In genomic region chr4:169231647-169232262, GRCh38 we compare ENCODE assay signal across 24 cellular contexts. TPM values are rescaled to one million over a fixed set of nuclear protein-coding genes. Genes with fewer than 3 reads are reported as not detected.
DNase-seq lines count a peak whose midpoint lies in the region; ATAC-seq, FAIRE-seq and TF ChIP-seq lines count a peak whose summit lies in the region.
"Had no signal": no experiment of that assay in that cellular context is flagged by ENCODE, and none has a peak within 500 bp of the region (broad histone marks: within the 10 kb centered on the region; RNA-seq: fewer than 3 reads in every experiment).

No MANE protein-coding gene starts in this region.

- ATAC-seq in WTC11 (no peak), GM21717 (IDR thresholded peaks at IDR 0.05; ENCODE audit: unreplicated experiment) (no peak)
- ATAC-seq: activated CD4-positive, CD25-positive, alpha-beta regulatory T cell treated with anti-CD3 and anti-CD28 coated beads, Interleukin-2, amount 50 U/mL, for 24 hours; heart right ventricle; left colon; stimulated activated naive CD8-positive, alpha-beta T cell treated with anti-CD3 and anti-CD28 coated beads, Interleukin-15, amount 100 ng/mL, for 72 hours had no signal

- peaks cover 10% of the 10 kb centered on the region for H3F3A ChIP-seq in smooth muscle cell (ENCODE audit: low read depth)

- H3K27ac Mint-ChIP-seq in WTC11: peak overlapping the region; percentile 67; the same call in 1 of the 2 replicates
- no peak overlapping the region for H3K27ac Mint-ChIP-seq in CD8-positive, alpha-beta memory T cell
- H3K27ac Mint-ChIP-seq: activated CD4-positive, alpha-beta memory T cell treated with anti-CD3 and anti-CD28 coated beads for 36 hours; activated naive CD4-positive, alpha-beta T cell treated with anti-CD3 and anti-CD28 coated beads, Interleukin-2, amount 10 ng/mL, durations not matched to agents 7 days and 5 days; stimulated activated naive CD8-positive, alpha-beta T cell treated with anti-CD3 and anti-CD28 coated beads, Interleukin-15, amount 100 ng/mL, for 72 hours had no signal

- no peaks in the 10 kb centered on the region for H3K36me3 ChIP-seq in keratinocyte (ENCODE audit: control insufficient read depth in 2 of 2, extremely low read depth in 1 of 2, insufficient read depth in 2 of 2, low read length in 2 of 2)
- no peaks in the 10 kb centered on the region for H3K36me3 ChIP-seq in smooth muscle cell (ENCODE audit: low read depth)
- no peaks in the 10 kb centered on the region for H3K36me3 ChIP-seq in CD8-positive, alpha-beta memory T cell (ENCODE audit: insufficient read depth, low read length)
- H3K36me3 ChIP-seq: HAP-1, heart right ventricle, transverse colon had no signal

- H3K27me3 ChIP-seq in keratinocyte (ENCODE audit: control insufficient read depth, extremely low read depth, insufficient read depth, low read length) (no peaks in the 10 kb centered on the region), smooth muscle cell (ENCODE audit: low read depth) (no peaks in the 10 kb centered on the region)
- H3K27me3 ChIP-seq in CD8-positive, alpha-beta memory T cell (ENCODE audit: insufficient read depth, low read length, poor library complexity, severe bottlenecking): no peaks in the 10 kb centered on the region
- H3K27me3 ChIP-seq: heart right ventricle, transverse colon had no signal

- H3K9ac ChIP-seq in keratinocyte (ENCODE audit: control insufficient read depth, extremely low read depth, insufficient read depth, low read length): no peak overlapping the region
- peak overlapping the region; percentile 27 for H3K9ac ChIP-seq in smooth muscle cell (ENCODE audit: low read depth)

- CTCF ChIA-PET in WTC11 (lab: Charles Lee): no interaction called here
- CTCF ChIA-PET in CD8-positive, alpha-beta memory T cell (lab: Charles Lee): no interaction called here

- FAIRE-seq in keratinocyte (lab: Jason Lieb, UNC): no peak

- no peak overlapping the region for H3K4me3 Mint-ChIP-seq in WTC11
- no peak overlapping the region for H3K4me3 Mint-ChIP-seq in CD8-positive, alpha-beta memory T cell
- H3K4me3 Mint-ChIP-seq: activated CD4-positive, alpha-beta memory T cell treated with anti-CD3 and anti-CD28 coated beads for 36 hours; activated naive CD4-positive, alpha-beta T cell treated with anti-CD3 and anti-CD28 coated beads, Interleukin-2, amount 10 ng/mL, durations not matched to agents 7 days and 5 days; stimulated activated naive CD8-positive, alpha-beta T cell treated with anti-CD3 and anti-CD28 coated beads, Interleukin-15, amount 100 ng/mL, for 72 hours had no signal

- dilution Hi-C loops in keratinocyte (cut with MboI; ENCODE audit: extremely low pct_ligation_motif_present, low sequenced_read_pairs): no loop called here

- H3K27ac ChIP-seq in keratinocyte (ENCODE audit: control insufficient read depth, insufficient read depth, low read length) (peak overlapping the region; percentile 70), smooth muscle cell (ENCODE audit: low read depth) (peak overlapping the region; percentile 96)
- no peak overlapping the region for H3K27ac ChIP-seq in CD8-positive, alpha-beta memory T cell (ENCODE audit: low read depth, low read length)
- H3K27ac ChIP-seq: heart right ventricle, transverse colon had no signal

- H3K4me2 ChIP-seq in keratinocyte (ENCODE audit: control insufficient read depth, extremely low read depth, insufficient read depth, low read depth, low read length) (peak overlapping the region; percentile 52), smooth muscle cell (no peak overlapping the region)

- DNase-seq in NCI-H69 (lab: John Stamatoyannopoulos, UW) (peak; percentile 81), WTC11 (ENCODE audit: low spot score) (no peak), keratinocyte (ENCODE audit: low read depth, low spot score) (no peak), smooth muscle cell (lab: John Stamatoyannopoulos, UW; ENCODE audit: unreplicated experiment) (no peak), NCI-H1436 treated with DMSO at 0.1 percent for 48 hours (lab: John Stamatoyannopoulos, UW) (no peak)
- DNase-seq in CD8-positive, alpha-beta memory T cell: no peak
- DNase-seq: activated CD4-positive, alpha-beta memory T cell treated with anti-CD3 and anti-CD28 coated beads for 36 hours; activated CD8-positive, alpha-beta memory T cell treated with anti-CD3 and anti-CD28 coated beads, Interleukin-2, amount 50 U/mL, for 4 hours; activated naive CD4-positive, alpha-beta T cell treated with anti-CD3 and anti-CD28 coated beads, Interleukin-2, amount 10 ng/mL, durations not matched to agents 7 days and 5 days; amniotic stem cell; C1 segment of cervical spinal cord; foreskin fibroblast; heart right ventricle; left colon; mesendoderm; NCI-H2081; NCI-H524 treated with DMSO at 0.1 percent for 48 hours; nucleus accumbens; stimulated activated CD8-positive, alpha-beta memory T cell treated with anti-CD3 and anti-CD28 coated beads, Interleukin-4, amount 100 ng/mL, for 48 hours; stimulated activated naive CD8-positive, alpha-beta T cell treated with anti-CD3 and anti-CD28 coated beads, Interleukin-15, amount 100 ng/mL, for 72 hours; transverse colon had no signal

- H3K9me3 ChIP-seq in keratinocyte (ENCODE audit: control insufficient read depth, low read depth, low read length) (no peaks in the 10 kb centered on the region), smooth muscle cell (replicated peaks; ENCODE audit: low read depth) (no peaks in the 10 kb centered on the region)
- H3K9me3 ChIP-seq in CD8-positive, alpha-beta memory T cell (ENCODE audit: low read length): no peaks in the 10 kb centered on the region
- H3K9me3 ChIP-seq: HAP-1, heart right ventricle, transverse colon had no signal

- TF ChIP-seq CTCF in WTC11 (IDR thresholded peaks at IDR 0.05): no peak
- no peak for TF ChIP-seq CTCF in keratinocyte (optimal IDR thresholded peaks at IDR 0.05 in 1 of 3, IDR thresholded peaks at IDR 0.05 in 1 of 3, conservative IDR thresholded peaks at IDR 0.05 in 1 of 3; ENCODE audit: extremely low read depth in 1 of 3, insufficient read depth in 2 of 3, low read length in 3 of 3)
- no peak for TF ChIP-seq CTCF in smooth muscle cell (IDR thresholded peaks at IDR 0.05; ENCODE audit: borderline replicate concordance, insufficient read depth, poor library complexity, severe bottlenecking)

- H3K36me3 Mint-ChIP-seq in WTC11: no peaks in the 10 kb centered on the region
- H3K36me3 Mint-ChIP-seq in CD8-positive, alpha-beta memory T cell: no peaks in the 10 kb centered on the region
- H3K36me3 Mint-ChIP-seq: activated CD4-positive, alpha-beta memory T cell treated with anti-CD3 and anti-CD28 coated beads for 36 hours; activated naive CD4-positive, alpha-beta T cell treated with anti-CD3 and anti-CD28 coated beads, Interleukin-2, amount 10 ng/mL, durations not matched to agents 7 days and 5 days had no signal

- H3K4me1 ChIP-seq in keratinocyte (ENCODE audit: control insufficient read depth, extremely low read depth, insufficient read depth, low read length) (peaks cover 69% of the 10 kb centered on the region), smooth muscle cell (ENCODE audit: low read depth) (peaks cover 4% of the 10 kb centered on the region)
- H3K4me1 ChIP-seq in CD8-positive, alpha-beta memory T cell (ENCODE audit: insufficient read depth, low read length): no peaks in the 10 kb centered on the region
- H3K4me1 ChIP-seq: HAP-1 had no signal

- POLR2A ChIA-PET in WTC11 (lab: Charles Lee): no interaction called here
- POLR2A ChIA-PET in CD8-positive, alpha-beta memory T cell (lab: Charles Lee): no interaction called here

- no peaks in the 10 kb centered on the region for H3K9me3 Mint-ChIP-seq in WTC11
- no peaks in the 10 kb centered on the region for H3K9me3 Mint-ChIP-seq in CD8-positive, alpha-beta memory T cell
- H3K9me3 Mint-ChIP-seq: activated CD4-positive, alpha-beta memory T cell treated with anti-CD3 and anti-CD28 coated beads for 36 hours; activated naive CD4-positive, alpha-beta T cell treated with anti-CD3 and anti-CD28 coated beads, Interleukin-2, amount 10 ng/mL, durations not matched to agents 7 days and 5 days; stimulated activated naive CD8-positive, alpha-beta T cell treated with anti-CD3 and anti-CD28 coated beads, Interleukin-15, amount 100 ng/mL, for 72 hours had no signal

- H3K27me3 Mint-ChIP-seq in WTC11 (ENCODE audit: low read depth): no peaks in the 10 kb centered on the region
- H3K27me3 Mint-ChIP-seq in CD8-positive, alpha-beta memory T cell: peaks cover 3 to 6% of the 10 kb centered on the region in 2 donors
- H3K27me3 Mint-ChIP-seq: activated naive CD4-positive, alpha-beta T cell treated with anti-CD3 and anti-CD28 coated beads, Interleukin-2, amount 10 ng/mL, durations not matched to agents 7 days and 5 days had no signal

- H3K4me3 ChIP-seq in keratinocyte (ENCODE audit: control insufficient read depth in 2 of 3, extremely low read depth in 1 of 3, insufficient read depth in 2 of 3, low read depth in 1 of 3, low read length in 3 of 3): no peak overlapping the region
- no peak overlapping the region for H3K4me3 ChIP-seq in smooth muscle cell
- no peak overlapping the region for H3K4me3 ChIP-seq in CD8-positive, alpha-beta memory T cell (ENCODE audit: low read length)
- H3K4me3 ChIP-seq: HAP-1, heart right ventricle, transverse colon had no signal

- H2AFZ ChIP-seq in keratinocyte (ENCODE audit: control insufficient read depth, low read length) (no peak overlapping the region), smooth muscle cell (ENCODE audit: low read depth) (no peak overlapping the region)

- WGBS in smooth muscle cell (ENCODE audit: low lambda C conversion rate): 81% methylated on average over 4 of the region's 4 CpGs

- peaks cover 10% of the 10 kb centered on the region for H3K4me1 Mint-ChIP-seq in WTC11
- H3K4me1 Mint-ChIP-seq in CD8-positive, alpha-beta memory T cell: no peaks in the 10 kb centered on the region
- H3K4me1 Mint-ChIP-seq: activated naive CD4-positive, alpha-beta T cell treated with anti-CD3 and anti-CD28 coated beads, Interleukin-2, amount 10 ng/mL, durations not matched to agents 7 days and 5 days; stimulated activated naive CD8-positive, alpha-beta T cell treated with anti-CD3 and anti-CD28 coated beads, Interleukin-15, amount 100 ng/mL, for 72 hours had no signal

- peaks cover 64% of the 10 kb centered on the region for H3K79me2 ChIP-seq in keratinocyte (ENCODE audit: control insufficient read depth, insufficient read depth, low read length)
- peaks cover 40% of the 10 kb centered on the region for H3K79me2 ChIP-seq in smooth muscle cell (ENCODE audit: low read depth)

- no peaks in the 10 kb centered on the region for H3K9me1 ChIP-seq in keratinocyte (ENCODE audit: control insufficient read depth, extremely low read depth, insufficient read depth, low read length)

- H4K20me1 ChIP-seq in keratinocyte (ENCODE audit: control insufficient read depth, extremely low read depth, insufficient read depth, low read length) (no peaks in the 10 kb centered on the region), smooth muscle cell (ENCODE audit: low read depth) (peaks cover 22% of the 10 kb centered on the region)

RNA-seq across cellular contexts. Expression of gene SH3RF1, which starts 39.0 kb away (rescaled TPM):
- total RNA-seq in WTC11 (2021) (11.1 to 16.6 TPM (median 13.2 TPM) in 3 replicates), smooth muscle cell (5.2 and 10.2 TPM in 2 replicates)
- polyA plus RNA-seq in keratinocyte (4.6 to 16.8 TPM (median 9.5 TPM) in 3 replicates), smooth muscle cell (9.4 and 17.9 TPM in 2 replicates)
- 9.4 TPM for polyA plus RNA-seq in keratinocyte (2011; ENCODE audit: low read depth)
- 8.1 and 8.5 TPM in 2 replicates for polyA plus RNA-seq in keratinocyte (2011; cell fraction: cytosol; rRNA removed)
- 13.6 and 13.7 TPM in 2 replicates for polyA plus RNA-seq in keratinocyte (2011; cell fraction: nucleus; rRNA removed)
- polyA plus RNA-seq in keratinocyte (2012; ENCODE audit: low replicate concordance): 6.4 and 14.3 TPM in 2 replicates
- 38.4 to 53.9 TPM (median 51.6 TPM) in 3 replicates for polyA minus RNA-seq in keratinocyte
- 13.0 TPM for polyA minus RNA-seq in keratinocyte (2011; cell fraction: cytosol; rRNA and poly(A)+ RNA removed)
- polyA minus RNA-seq in keratinocyte (2011; cell fraction: nucleus; rRNA and poly(A)+ RNA removed): 28.0 and 48.9 TPM in 2 replicates
- 1 to 10 TPM; 1.1 to 1.4 TPM for total RNA-seq in CD8-positive, alpha-beta memory T cell
- not detected for polyA plus RNA-seq in CD8-positive, alpha-beta memory T cell
